ENCODE assay signal across 8 cellular contexts in the genomic region with DNA sequence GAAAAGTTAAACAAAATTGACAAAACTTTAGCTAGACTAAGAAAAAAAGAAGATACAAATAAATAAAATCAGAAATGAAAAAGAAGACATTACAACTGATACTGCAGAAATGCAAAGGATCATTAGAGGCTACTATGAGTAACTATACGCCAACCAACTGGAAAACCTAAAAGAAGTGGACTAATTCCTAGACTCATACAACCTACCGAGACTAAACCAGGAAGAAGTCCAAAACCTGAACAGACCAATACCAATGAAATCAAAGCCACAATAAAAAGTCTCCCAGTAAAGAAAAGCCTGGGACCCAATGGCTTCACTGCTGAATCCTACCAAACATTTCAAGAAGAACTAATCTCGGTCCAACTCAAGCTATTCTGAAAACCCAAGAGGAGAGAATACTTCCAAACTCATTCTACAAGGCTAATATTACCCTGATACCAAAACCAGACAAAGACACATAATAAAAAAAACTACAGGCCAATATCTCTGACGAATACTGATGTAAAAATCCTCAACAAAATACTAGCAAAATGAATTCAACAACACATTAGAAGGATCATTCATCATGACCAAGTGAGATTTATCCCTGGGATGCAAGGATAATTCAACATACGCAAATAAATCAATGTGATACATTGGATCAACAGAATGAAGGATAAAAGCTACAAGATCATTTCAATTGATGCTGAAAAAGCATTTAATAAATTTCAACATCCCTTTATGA. TPM values are rescaled to one million over a fixed set of nuclear protein-coding genes. Genes with fewer than 3 reads are reported as not detected.
DNase-seq lines count a peak whose midpoint lies in the region; ATAC-seq and TF ChIP-seq lines count a peak whose summit lies in the region.
"Had no signal": no experiment of that assay in that cellular context is flagged by ENCODE, and none has a peak within 500 bp of the region (broad histone marks: within the 10 kb centered on the region; RNA-seq: fewer than 3 reads in every experiment).

No MANE protein-coding gene starts in this region.

- H3K9ac ChIP-seq in PC-3 (ENCODE audit: low read length) = peak overlapping the region; percentile 68

- intact Hi-C loops in PC-3 (cut with micrococcal nuclease) (loop anchor here (2.0 to 5.0 kb wide), 2 partner anchors 47 to 106 kb away; no protein-coding TSS in a partner anchor), esophagus squamous epithelium (cut with DNase I) (no loop called here), psoas muscle (cut with DNase I) (no loop called here)

- H3K9me3 ChIP-seq in PC-3 (ENCODE audit: low read length) = no peaks in the 10 kb centered on the region
- no peaks in the 10 kb centered on the region for H3K9me3 ChIP-seq in esophagus squamous epithelium
- H3K9me3 ChIP-seq in psoas muscle = no peaks in the 10 kb centered on the region
- no peaks in the 10 kb centered on the region for H3K9me3 ChIP-seq in Peyer's patch

- no TSS peak for BruUV-seq in PC-3 (replicated peaks; lab: Mats Ljungman, UMichigan)

- peaks cover 53% of the 10 kb centered on the region for H3K79me2 ChIP-seq in PC-3 (ENCODE audit: low read length)

- H2AFZ ChIP-seq in PC-3 (ENCODE audit: low read length) = peak overlapping the region; percentile 70

- no peaks in the 10 kb centered on the region for H3F3A ChIP-seq in PC-3 (ENCODE audit: low read length, unreplicated experiment)

- 61 to 70% methylated on average over 5 of the region's 5 CpGs for WGBS in esophagus squamous epithelium, 2 donors
- 71 to 77% (median 76%) methylated on average over 5 of the region's 5 CpGs for WGBS in psoas muscle, 3 donors

- POLR2A ChIA-PET in PC-3 (lab: Charles Lee; ENCODE audit: unreplicated experiment) = no interaction called here

- no peaks in the 10 kb centered on the region for H4K20me1 ChIP-seq in PC-3 (ENCODE audit: low read length)

- H3K4me3 ChIP-seq in H7 (ENCODE audit: insufficient read depth, low read depth, low read length) (peak overlapping the region; percentile 46), PC-3 (ENCODE audit: low read length) (peak overlapping the region; percentile 83), esophagus squamous epithelium (peak overlapping the region; percentile 17 to 37 (median 31)), psoas muscle (peak overlapping the region; percentile 56), Peyer's patch (peak overlapping the region in 1 of 4 donors; percentile 40)

- TF ChIP-seq POLR2A in esophagus squamous epithelium (IDR thresholded peaks at IDR 0.05) = no peak
- no peak for TF ChIP-seq POLR2A in Peyer's patch (IDR thresholded peaks at IDR 0.05)

- peaks cover 7% of the 10 kb centered on the region; the same call in 1 of the 2 replicates for H3K4me1 ChIP-seq in PC-3 (ENCODE audit: insufficient read depth, low read length)
- no peaks in the 10 kb centered on the region for H3K4me1 ChIP-seq in esophagus squamous epithelium
- no peaks in the 10 kb centered on the region for H3K4me1 ChIP-seq in psoas muscle
- no peaks in the 10 kb centered on the region for H3K4me1 ChIP-seq in Peyer's patch

- DNase-seq in H7 = no peak
- DNase-seq in PC-3 = peak; percentile 30
- no peak for DNase-seq in esophagus squamous epithelium (lab: John Stamatoyannopoulos, UW)
- DNase-seq in psoas muscle = no peak
- no peak for DNase-seq in Peyer's patch
- DNase-seq: NCI-H187 had no signal

- H3K27me3 ChIP-seq in H7 (ENCODE audit: control insufficient read depth, insufficient read depth, low read length) (no peaks in the 10 kb centered on the region), PC-3 (ENCODE audit: low read length) (no peaks in the 10 kb centered on the region), esophagus squamous epithelium (no peaks in the 10 kb centered on the region), psoas muscle (ENCODE audit: insufficient read depth in 3 of 3, low read length in 2 of 3) (no peaks in the 10 kb centered on the region), Peyer's patch (no peaks in the 10 kb centered on the region)

- TF ChIP-seq CTCF in PC-3 (conservative IDR thresholded peaks at IDR 0.05; ENCODE audit: low read depth, low read length) = no peak
- TF ChIP-seq CTCF in esophagus squamous epithelium (IDR thresholded peaks at IDR 0.05) = no peak
- no peak for TF ChIP-seq CTCF in psoas muscle (IDR thresholded peaks at IDR 0.05)
- TF ChIP-seq CTCF in Peyer's patch (IDR thresholded peaks at IDR 0.05) = no peak

- peak overlapping the region; percentile 84 for H3K4me2 ChIP-seq in PC-3 (ENCODE audit: low read length)

- no peaks in the 10 kb centered on the region for H3K9me2 ChIP-seq in PC-3 (replicated peaks; ENCODE audit: low read length)

- no peaks in the 10 kb centered on the region for H3K36me3 ChIP-seq in H7 (replicated peaks; ENCODE audit: control insufficient read depth, insufficient read depth, low read length)
- no peaks in the 10 kb centered on the region for H3K36me3 ChIP-seq in PC-3 (ENCODE audit: low read depth, low read length)
- H3K36me3 ChIP-seq in esophagus squamous epithelium = no peaks in the 10 kb centered on the region
- H3K36me3 ChIP-seq in psoas muscle (ENCODE audit: insufficient read depth in 1 of 2, low read depth in 1 of 2) = no peaks in the 10 kb centered on the region
- no peaks in the 10 kb centered on the region for H3K36me3 ChIP-seq in Peyer's patch

- H3K27ac ChIP-seq in PC-3 (ENCODE audit: low read length) = peak overlapping the region; percentile 28
- peak overlapping the region in 3 of 4 donors; percentile 32 to 43 (median 34) for H3K27ac ChIP-seq in esophagus squamous epithelium
- H3K27ac ChIP-seq in psoas muscle = peak overlapping the region; percentile 19
- peak overlapping the region in 2 of 4 donors; percentile 16 to 26 for H3K27ac ChIP-seq in Peyer's patch

- CTCF ChIA-PET in PC-3 (lab: Charles Lee) = interaction anchor here (0.6 kb wide), 1 partner anchor 400 kb away, joined by 3 read pairs; no protein-coding TSS in a partner anchor

- ATAC-seq in PC-3 (peak; percentile 80), psoas muscle (no peak), HG03432 (IDR thresholded peaks at IDR 0.05; ENCODE audit: unreplicated experiment) (no peak), GM21360 (IDR thresholded peaks at IDR 0.05; ENCODE audit: unreplicated experiment) (no peak)

RNA-seq across cellular contexts. Expression of gene ELAPOR2, which starts 20.3 kb away (rescaled TPM):
- total RNA-seq in H7 (2014; rRNA removed; shearing (Covaris generic)) = 16.1 and 31.2 TPM in 2 replicates
- 10.2 and 14.7 TPM in 2 replicates for total RNA-seq in PC-3 (2014; rRNA removed)
- 10 to 100 TPM in 1 of 4 donors, 1 to 10 TPM in 2, under 1 TPM in 1; 0.45 to 10.9 (median 3.3) TPM for total RNA-seq in esophagus squamous epithelium
- 10 to 100 TPM in 1 of 4 donors, 1 to 10 TPM in 3; 3.3 to 15.9 (median 6.9) TPM for total RNA-seq in psoas muscle
- polyA plus RNA-seq in psoas muscle = 1 to 10 TPM; 1.2 to 1.5 (median 1.3) TPM
- total RNA-seq in Peyer's patch = 10 to 100 TPM in 1 of 4 donors, 1 to 10 TPM in 3; 3.3 to 24.8 (median 5.6) TPM
